ENCODE assay signal across 22 cellular contexts in the genomic region with DNA sequence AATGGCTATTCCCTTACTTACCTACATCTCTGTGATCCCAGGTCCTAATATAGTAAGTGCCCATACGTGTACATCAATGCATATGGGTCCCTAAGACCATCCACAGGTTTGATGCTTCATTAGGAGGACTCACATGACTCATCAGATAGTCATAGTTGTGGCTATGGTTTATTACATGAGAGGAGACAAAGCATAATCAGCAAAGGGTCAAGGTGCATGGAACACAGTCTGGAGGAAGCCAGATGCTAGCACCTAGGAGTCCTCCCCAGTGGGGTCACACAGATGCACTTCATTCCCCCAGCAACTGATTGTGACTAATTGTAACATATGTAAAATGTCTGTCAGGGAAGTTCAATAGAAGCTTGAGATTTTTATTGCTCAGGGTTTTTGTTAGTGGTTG. TPM values are rescaled to one million over a fixed set of nuclear protein-coding genes. Genes with fewer than 3 reads are reported as not detected.
DNase-seq lines count a peak whose midpoint lies in the region; ATAC-seq, FAIRE-seq and TF ChIP-seq lines count a peak whose summit lies in the region.
"Had no signal": no experiment of that assay in that cellular context is flagged by ENCODE, and none has a peak within 500 bp of the region (broad histone marks: within the 10 kb centered on the region; RNA-seq: fewer than 3 reads in every experiment).

No MANE protein-coding gene starts in this region.

- TF ChIP-seq POLR2A in breast epithelium (IDR thresholded peaks at IDR 0.05), result no peak

- ATAC-seq in heart right ventricle, result no peak
- ATAC-seq: body of pancreas, heart left ventricle, upper lobe of right lung had no signal

- peaks cover 13% of the 10 kb centered on the region for H3K4me1 Mint-ChIP-seq in MCF 10A (ENCODE audit: insufficient read depth, unreplicated experiment)
- H3K4me1 Mint-ChIP-seq: activated naive CD4-positive, alpha-beta T cell treated with anti-CD3 and anti-CD28 coated beads, Interleukin-2, amount 10 ng/mL, durations not matched to agents 7 days and 5 days had no signal

- H3K4me3 ChIP-seq in breast epithelium (no peak overlapping the region), epithelial cell of esophagus (ENCODE audit: low read length) (no peak overlapping the region), small intestine (ENCODE audit: low read depth in 1 of 2, low read length in 2 of 2) (no peak overlapping the region), heart right ventricle (no peak overlapping the region)
- H3K4me3 ChIP-seq: body of pancreas, heart left ventricle, stomach, upper lobe of right lung had no signal

- DNase-seq in MCF 10A (ENCODE audit: unreplicated experiment) (peak; percentile 58), breast epithelium (ENCODE audit: low spot score in 2 of 2) (no peak), RKO (ENCODE audit: low spot score) (peak; percentile 49), epithelial cell of esophagus (ENCODE audit: low read depth) (peak; percentile 36), small intestine (peak; percentile 72), inferior parietal cortex (ENCODE audit: extremely low spot score) (no peak), heart right ventricle (no peak), cerebellum (ENCODE audit: low spot score) (no peak)
- DNase-seq: activated CD4-positive, alpha-beta T cell treated with anti-CD3 and anti-CD28 coated beads, Interleukin-2, amount 50 U/mL, for 1 hour; activated naive CD4-positive, alpha-beta T cell treated with anti-CD3 and anti-CD28 coated beads, Interleukin-2, amount 10 ng/mL, durations not matched to agents 7 days and 5 days; body of pancreas; DMS79 treated with DMSO at 0.1 percent for 48 hours; heart left ventricle; NCI-H1105; NCI-H82; RPMI8226; stomach; upper lobe of right lung had no signal

- TF ChIP-seq CTCF in MCF 10A (IDR thresholded peaks at IDR 0.05; ENCODE audit: unreplicated experiment) (no peak), breast epithelium (IDR thresholded peaks at IDR 0.05) (no peak), epithelial cell of esophagus (IDR thresholded peaks at IDR 0.05; ENCODE audit: insufficient read depth, low read depth, low read length, missing control alignments) (no peak), heart right ventricle (IDR thresholded peaks at IDR 0.05) (no peak)

- WGBS in small intestine, 3 donors, result 90 to 100% (median 92%) methylated on average over 1 of the region's 1 CpG
- WGBS in heart right ventricle, 2 donors, result 96 to 100% methylated on average over 1 of the region's 1 CpG

- no peaks in the 10 kb centered on the region for H3K27me3 Mint-ChIP-seq in MCF 10A (ENCODE audit: insufficient read depth, unreplicated experiment)
- H3K27me3 Mint-ChIP-seq: activated naive CD4-positive, alpha-beta T cell treated with anti-CD3 and anti-CD28 coated beads, Interleukin-2, amount 10 ng/mL, durations not matched to agents 7 days and 5 days; dendritic cell treated with granulocyte-macrophage colony-stimulating factor and Interleukin-4, amounts not matched to agents 40 ng/mL and 50 ng/mL, for 4 days; IgD-negative memory B cell had no signal

- H3K27me3 ChIP-seq in breast epithelium (no peaks in the 10 kb centered on the region), small intestine (ENCODE audit: control insufficient read depth in 2 of 2, insufficient read depth in 2 of 2, low read length in 2 of 2) (no peaks in the 10 kb centered on the region), heart right ventricle (no peaks in the 10 kb centered on the region)
- H3K27me3 ChIP-seq: body of pancreas, heart left ventricle, neutrophil, stomach, upper lobe of right lung had no signal

- CTCF ChIA-PET in MCF 10A (lab: Yijun Ruan, JAX), result no interaction called here

- BruUV-seq in MCF 10A (replicated peaks; lab: Mats Ljungman, UMichigan), result no TSS peak

- H3K36me3 Mint-ChIP-seq in MCF 10A (ENCODE audit: insufficient read depth, unreplicated experiment), result peaks cover 46% of the 10 kb centered on the region

- H3K27ac Mint-ChIP-seq in MCF 10A (ENCODE audit: low read depth, unreplicated experiment), result peak overlapping the region; percentile 78
- H3K27ac Mint-ChIP-seq: activated naive CD4-positive, alpha-beta T cell treated with anti-CD3 and anti-CD28 coated beads, Interleukin-2, amount 10 ng/mL, durations not matched to agents 7 days and 5 days; dendritic cell treated with granulocyte-macrophage colony-stimulating factor and Interleukin-4, amounts not matched to agents 40 ng/mL and 50 ng/mL, for 4 days; IgD-negative memory B cell had no signal

- POLR2A ChIA-PET in MCF 10A (lab: Yijun Ruan, JAX), result interaction anchor here (1.0 kb wide), 1 partner anchor 50 kb away, joined by 3 read pairs; no protein-coding TSS in a partner anchor

- intact Hi-C loops in MCF 10A (cut with micrococcal nuclease), result no loop called here
- intact Hi-C loops in breast epithelium (cut with DNase I; ENCODE audit: low total_unique reads), result no loop called here
- intact Hi-C loops in heart right ventricle (cut with DNase I), result no loop called here

- no peaks in the 10 kb centered on the region for H3K9me3 ChIP-seq in breast epithelium
- no peaks in the 10 kb centered on the region for H3K9me3 ChIP-seq in small intestine (ENCODE audit: control insufficient read depth, low read depth)
- H3K9me3 ChIP-seq in heart right ventricle, result no peaks in the 10 kb centered on the region
- H3K9me3 ChIP-seq: body of pancreas, heart left ventricle, neutrophil, stomach, upper lobe of right lung had no signal

- no peak for FAIRE-seq in small intestine (lab: Jason Lieb, UNC)
- FAIRE-seq: A204.1 had no signal

- no peaks in the 10 kb centered on the region for H3K4me1 ChIP-seq in breast epithelium
- no peaks in the 10 kb centered on the region for H3K4me1 ChIP-seq in small intestine (ENCODE audit: control insufficient read depth in 2 of 2, insufficient read depth in 1 of 2, low read depth in 1 of 2, low read length in 1 of 2)
- no peaks in the 10 kb centered on the region for H3K4me1 ChIP-seq in heart right ventricle
- H3K4me1 ChIP-seq: body of pancreas, heart left ventricle, stomach, upper lobe of right lung had no signal

- H3K9me3 Mint-ChIP-seq in MCF 10A (ENCODE audit: unreplicated experiment), result no peaks in the 10 kb centered on the region
- H3K9me3 Mint-ChIP-seq: activated naive CD4-positive, alpha-beta T cell treated with anti-CD3 and anti-CD28 coated beads, Interleukin-2, amount 10 ng/mL, durations not matched to agents 7 days and 5 days; dendritic cell treated with granulocyte-macrophage colony-stimulating factor and Interleukin-4, amounts not matched to agents 40 ng/mL and 50 ng/mL, for 4 days; IgD-negative memory B cell had no signal

- H3K36me3 ChIP-seq in breast epithelium (no peaks in the 10 kb centered on the region), small intestine (ENCODE audit: control insufficient read depth in 2 of 2, insufficient read depth in 2 of 2, low read length in 2 of 2) (peaks cover 0 to 20% of the 10 kb centered on the region in 2 donors), heart right ventricle (peaks cover 0 to 87% (median 49%) of the 10 kb centered on the region in 9 donors)

- H3K27ac ChIP-seq in breast epithelium (no peak overlapping the region), small intestine (ENCODE audit: low read depth in 1 of 2, low read length in 1 of 2) (no peak overlapping the region), heart right ventricle (no peak overlapping the region)
- H3K27ac ChIP-seq: body of pancreas, heart left ventricle, neutrophil, stomach, upper lobe of right lung had no signal

- H3K4me3 Mint-ChIP-seq in MCF 10A (ENCODE audit: unreplicated experiment), result no peak overlapping the region
- H3K4me3 Mint-ChIP-seq: activated naive CD4-positive, alpha-beta T cell treated with anti-CD3 and anti-CD28 coated beads, Interleukin-2, amount 10 ng/mL, durations not matched to agents 7 days and 5 days; dendritic cell treated with granulocyte-macrophage colony-stimulating factor and Interleukin-4, amounts not matched to agents 40 ng/mL and 50 ng/mL, for 4 days had no signal

RNA-seq across cellular contexts. Expression of gene PHKB, which starts 42.8 kb away (rescaled TPM):
- 62.2 and 67.3 TPM in 2 replicates for total RNA-seq in MCF 10A (2022)
- 100 to 1,000 TPM in 1 of 3 donors, 10 to 100 TPM in 2; 77.9 to 111 (median 78.3) TPM for total RNA-seq in breast epithelium
- 10 to 100 TPM; 27.0 to 44.1 (median 29.9) TPM for polyA plus RNA-seq in small intestine
- total RNA-seq in heart right ventricle, result 10 to 100 TPM; 61.2 to 76.6 (median 64.5) TPM
- polyA plus RNA-seq in heart right ventricle, result 10 to 100 TPM; 16.9 to 20.0 TPM
- total RNA-seq in cerebellum, result 187 TPM

RNA-seq across cellular contexts. Expression of gene ITFG1, which starts 43.1 kb away (rescaled TPM):
- total RNA-seq in MCF 10A (2022), result 35.4 and 44.0 TPM in 2 replicates
- total RNA-seq in breast epithelium, result 10 to 100 TPM; 42.3 to 55.2 (median 53.4) TPM
- polyA plus RNA-seq in small intestine, result 10 to 100 TPM; 19.5 to 31.3 (median 19.7) TPM
- total RNA-seq in heart right ventricle, result 10 to 100 TPM; 64.2 to 94.5 (median 75.4) TPM
- 10 to 100 TPM; 10.1 to 28.1 TPM for polyA plus RNA-seq in heart right ventricle
- 123 TPM for total RNA-seq in cerebellum

Comparison
In these comparisons a context has a peak if more than half of its experiments do, and no peak if none do; other contexts are left out.
1. DNase-seq: peak in MCF 10A (single experiment), RKO (single experiment), epithelial cell of esophagus (single experiment) and small intestine (single experiment); none in breast epithelium (0 of 2), inferior parietal cortex (single experiment), heart right ventricle (0 of 2) and cerebellum (single experiment).